10 cellular contexts compared by ENCODE assay signal in the genomic region with DNA sequence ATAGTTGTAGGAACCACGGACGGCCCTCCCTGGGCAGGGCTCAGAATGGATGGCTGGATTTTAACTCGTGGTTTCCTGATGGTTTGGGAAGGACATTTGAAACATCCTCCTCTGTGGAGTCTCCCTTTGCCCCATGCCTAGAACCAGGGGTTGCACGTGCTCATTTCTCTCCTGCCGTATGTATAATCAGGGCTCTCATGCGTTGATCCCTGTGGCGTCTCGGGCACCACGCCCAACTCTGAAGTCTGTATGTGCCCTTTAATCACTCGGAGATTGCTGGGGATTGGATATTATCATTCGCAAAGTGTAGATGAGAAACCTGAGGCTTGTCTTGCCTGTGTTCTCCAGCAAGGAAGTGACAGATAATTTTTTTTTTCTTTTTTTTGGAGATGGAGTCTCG.
A peak's percentile ranks its signal among the peaks of the same experiment; 100 is the strongest.
DNase-seq lines count a peak whose midpoint lies in the region; ATAC-seq, FAIRE-seq and TF ChIP-seq lines count a peak whose summit lies in the region.
"Had no signal": no experiment of that assay in that cellular context is flagged by ENCODE, and none has a peak within 500 bp of the region (broad histone marks: within the 10 kb centered on the region; RNA-seq: fewer than 3 reads in every experiment).

No MANE protein-coding gene starts in this region.

- no peaks in the 10 kb centered on the region for H4K20me1 ChIP-seq in BLaER1 treated with 17β-estradiol and CSF1 and Interleukin-3, amounts not matched to agents 10 nM and 100 nM

- H3K4me1 Mint-ChIP-seq in T-cell = peaks cover 22 to 37% (median 24%) of the 10 kb centered on the region in 3 donors
- no peaks in the 10 kb centered on the region for H3K4me1 Mint-ChIP-seq in mesothelial cell of epicardium

- peaks cover 0 to 17% (median 0%) of the 10 kb centered on the region in 11 experiments; a peak in 2 of 22 replicates for H3K36me3 ChIP-seq in BLaER1 treated with 17β-estradiol and CSF1 and Interleukin-3, amounts not matched to agents 10 nM and 100 nM
- H3K36me3 ChIP-seq in right lobe of liver = no peaks in the 10 kb centered on the region

- peak overlapping the region; percentile 69 to 98 (median 94) for H3K4me2 ChIP-seq in BLaER1 treated with 17β-estradiol and CSF1 and Interleukin-3, amounts not matched to agents 10 nM and 100 nM

- H3K4me3 Mint-ChIP-seq in T-cell = peak overlapping the region; percentile 83 to 86 (median 85)
- no peak overlapping the region for H3K4me3 Mint-ChIP-seq in mesothelial cell of epicardium

- H3K9me3 Mint-ChIP-seq in T-cell (no peaks in the 10 kb centered on the region), mesothelial cell of epicardium (no peaks in the 10 kb centered on the region)

- H3K27ac Mint-ChIP-seq in T-cell (peak overlapping the region; percentile 96 to 99), mesothelial cell of epicardium (no peak overlapping the region)

- H3K9me3 ChIP-seq in BLaER1 treated with 17β-estradiol and CSF1 and Interleukin-3, amounts not matched to agents 10 nM and 100 nM (replicated peaks in 1 of 11) = peaks cover 0 to 21% (median 11%) of the 10 kb centered on the region in 11 experiments; a peak in 12 of 22 replicates
- no peaks in the 10 kb centered on the region for H3K9me3 ChIP-seq in right lobe of liver
- H3K9me3 ChIP-seq: psoas muscle had no signal

- ATAC-seq in T-cell (replicated peaks in 1 of 4) = peak in 1 of 4 experiments; percentile 6
- ATAC-seq in right lobe of liver = no peak
- no peak for ATAC-seq in HG03439 (IDR thresholded peaks at IDR 0.05; ENCODE audit: unreplicated experiment)

- POLR2A ChIA-PET in T-cell (lab: Charles Lee) = no interaction called here

- WGBS in right lobe of liver (ENCODE audit: insufficient coverage, low coverage, low lambda C conversion rate, missing lambda C conversion rate) = 94% methylated on average over 2 of the region's 12 CpGs

- no peaks in the 10 kb centered on the region for H3K27me3 ChIP-seq in BLaER1 treated with 17β-estradiol and CSF1 and Interleukin-3, amounts not matched to agents 10 nM and 100 nM
- no peaks in the 10 kb centered on the region for H3K27me3 ChIP-seq in right lobe of liver

- H3K4me1 ChIP-seq in BLaER1 treated with 17β-estradiol and CSF1 and Interleukin-3, amounts not matched to agents 10 nM and 100 nM = peaks cover 17 to 51% (median 29%) of the 10 kb centered on the region in 10 experiments
- peaks cover 0 to 37% (median 8%) of the 10 kb centered on the region in 4 donors for H3K4me1 ChIP-seq in right lobe of liver
- H3K4me1 ChIP-seq: psoas muscle had no signal

- no peak for TF ChIP-seq POLR2A in GM12892 (IDR thresholded peaks at IDR 0.05; ENCODE audit: low read depth, low read length)
- no peak for TF ChIP-seq POLR2A in right lobe of liver (IDR thresholded peaks at IDR 0.05)

- H3K4me3 ChIP-seq in BLaER1 treated with 17β-estradiol and CSF1 and Interleukin-3, amounts not matched to agents 10 nM and 100 nM = peak overlapping the region; percentile 30 to 67 (median 54); a peak in 19 of 20 replicates
- no peak overlapping the region for H3K4me3 ChIP-seq in right lobe of liver

- CTCF ChIA-PET in T-cell (lab: Charles Lee) = interaction anchor here (0.6 to 1.5 kb wide), 3 partner anchors 50 to 612 kb away, joined by 3 to 8 read pairs (median 3); no protein-coding TSS in a partner anchor

- peak; percentile 5 for FAIRE-seq in GM12892 (lab: Jason Lieb, UNC)

- no peak for TF ChIP-seq CTCF in right lobe of liver (IDR thresholded peaks at IDR 0.05)
- no peak for TF ChIP-seq CTCF in mesothelial cell of epicardium (IDR thresholded peaks at IDR 0.05; ENCODE audit: unreplicated experiment)

- no peak for DNase-seq in GM12892 (ENCODE audit: insufficient read length)
- peak in 1 of 34 experiments; percentile 7 for DNase-seq in T-cell
- DNase-seq in right lobe of liver = no peak
- no peak for DNase-seq in mesothelial cell of epicardium (ENCODE audit: low spot score in 2 of 2, unreplicated experiment in 2 of 2)
- no peak for DNase-seq in anterior cingulate cortex (lab: John Stamatoyannopoulos, UW)
- DNase-seq in stimulated activated CD8-positive, alpha-beta memory T cell treated with anti-CD3 and anti-CD28 coated beads, Interleukin-4, amount 100 ng/mL, for 48 hours = no peak
- DNase-seq: glutamatergic neuron had no signal

- peak overlapping the region; percentile 72 to 81 (median 78); a peak in 21 of 22 replicates for H3K9ac ChIP-seq in BLaER1 treated with 17β-estradiol and CSF1 and Interleukin-3, amounts not matched to agents 10 nM and 100 nM

- no peaks in the 10 kb centered on the region for H3K27me3 Mint-ChIP-seq in T-cell
- peaks cover 3% of the 10 kb centered on the region for H3K27me3 Mint-ChIP-seq in mesothelial cell of epicardium (ENCODE audit: low read depth)

- intact Hi-C loops in right lobe of liver (cut with DNase I) = no loop called here

- H3K27ac ChIP-seq in BLaER1 treated with 17β-estradiol and CSF1 and Interleukin-3, amounts not matched to agents 10 nM and 100 nM = peak overlapping the region; percentile 74 to 90 (median 85)
- peak overlapping the region; percentile 67 to 87 (median 72) for H3K27ac ChIP-seq in right lobe of liver
- H3K27ac ChIP-seq: psoas muscle had no signal

- H3K36me3 Mint-ChIP-seq in T-cell = peaks cover 8% of the 10 kb centered on the region
- H3K36me3 Mint-ChIP-seq in mesothelial cell of epicardium = no peaks in the 10 kb centered on the region

Comparison
In these comparisons a context has a peak if more than half of its experiments do, and no peak if none do; other contexts are left out.
1. H3K4me3 ChIP-seq: peak in BLaER1 treated with 17β-estradiol and CSF1 and Interleukin-3, amounts not matched to agents 10 nM and 100 nM (10 of 10); none in right lobe of liver (0 of 3).